In genomic region chr17:55304171-55304859, GRCh38 we compare ENCODE assay signal across 1 cellular context.
A peak's percentile ranks its signal among the peaks of the same experiment; 100 is the strongest.
TF ChIP-seq lines count a peak whose summit lies in the region.

No MANE protein-coding gene starts in this region.

TF ChIP-seq in HepG2, 621 proteins besides CTCF, POLR2A, EP300 and RAD21 (continued from another document and continues in another):
- TF ChIP-seq, protein P1, sequence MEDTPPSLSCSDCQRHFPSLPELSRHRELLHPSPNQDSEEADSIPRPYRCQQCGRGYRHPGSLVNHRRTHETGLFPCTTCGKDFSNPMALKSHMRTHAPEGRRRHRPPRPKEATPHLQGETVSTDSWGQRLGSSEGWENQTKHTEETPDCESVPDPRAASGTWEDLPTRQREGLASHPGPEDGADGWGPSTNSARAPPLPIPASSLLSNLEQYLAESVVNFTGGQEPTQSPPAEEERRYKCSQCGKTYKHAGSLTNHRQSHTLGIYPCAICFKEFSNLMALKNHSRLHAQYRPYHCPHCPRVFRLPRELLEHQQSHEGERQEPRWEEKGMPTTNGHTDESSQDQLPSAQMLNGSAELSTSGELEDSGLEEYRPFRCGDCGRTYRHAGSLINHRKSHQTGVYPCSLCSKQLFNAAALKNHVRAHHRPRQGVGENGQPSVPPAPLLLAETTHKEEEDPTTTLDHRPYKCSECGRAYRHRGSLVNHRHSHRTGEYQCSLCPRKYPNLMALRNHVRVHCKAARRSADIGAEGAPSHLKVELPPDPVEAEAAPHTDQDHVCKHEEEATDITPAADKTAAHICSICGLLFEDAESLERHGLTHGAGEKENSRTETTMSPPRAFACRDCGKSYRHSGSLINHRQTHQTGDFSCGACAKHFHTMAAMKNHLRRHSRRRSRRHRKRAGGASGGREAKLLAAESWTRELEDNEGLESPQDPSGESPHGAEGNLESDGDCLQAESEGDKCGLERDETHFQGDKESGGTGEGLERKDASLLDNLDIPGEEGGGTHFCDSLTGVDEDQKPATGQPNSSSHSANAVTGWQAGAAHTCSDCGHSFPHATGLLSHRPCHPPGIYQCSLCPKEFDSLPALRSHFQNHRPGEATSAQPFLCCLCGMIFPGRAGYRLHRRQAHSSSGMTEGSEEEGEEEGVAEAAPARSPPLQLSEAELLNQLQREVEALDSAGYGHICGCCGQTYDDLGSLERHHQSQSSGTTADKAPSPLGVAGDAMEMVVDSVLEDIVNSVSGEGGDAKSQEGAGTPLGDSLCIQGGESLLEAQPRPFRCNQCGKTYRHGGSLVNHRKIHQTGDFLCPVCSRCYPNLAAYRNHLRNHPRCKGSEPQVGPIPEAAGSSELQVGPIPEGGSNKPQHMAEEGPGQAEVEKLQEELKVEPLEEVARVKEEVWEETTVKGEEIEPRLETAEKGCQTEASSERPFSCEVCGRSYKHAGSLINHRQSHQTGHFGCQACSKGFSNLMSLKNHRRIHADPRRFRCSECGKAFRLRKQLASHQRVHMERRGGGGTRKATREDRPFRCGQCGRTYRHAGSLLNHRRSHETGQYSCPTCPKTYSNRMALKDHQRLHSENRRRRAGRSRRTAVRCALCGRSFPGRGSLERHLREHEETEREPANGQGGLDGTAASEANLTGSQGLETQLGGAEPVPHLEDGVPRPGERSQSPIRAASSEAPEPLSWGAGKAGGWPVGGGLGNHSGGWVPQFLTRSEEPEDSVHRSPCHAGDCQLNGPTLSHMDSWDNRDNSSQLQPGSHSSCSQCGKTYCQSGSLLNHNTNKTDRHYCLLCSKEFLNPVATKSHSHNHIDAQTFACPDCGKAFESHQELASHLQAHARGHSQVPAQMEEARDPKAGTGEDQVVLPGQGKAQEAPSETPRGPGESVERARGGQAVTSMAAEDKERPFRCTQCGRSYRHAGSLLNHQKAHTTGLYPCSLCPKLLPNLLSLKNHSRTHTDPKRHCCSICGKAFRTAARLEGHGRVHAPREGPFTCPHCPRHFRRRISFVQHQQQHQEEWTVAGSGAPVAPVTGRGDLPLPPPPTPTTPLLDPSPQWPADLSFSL (CRISPR knock-in tag; IDR thresholded peaks at IDR 0.05), result no peak
- TF ChIP-seq, protein P2, sequence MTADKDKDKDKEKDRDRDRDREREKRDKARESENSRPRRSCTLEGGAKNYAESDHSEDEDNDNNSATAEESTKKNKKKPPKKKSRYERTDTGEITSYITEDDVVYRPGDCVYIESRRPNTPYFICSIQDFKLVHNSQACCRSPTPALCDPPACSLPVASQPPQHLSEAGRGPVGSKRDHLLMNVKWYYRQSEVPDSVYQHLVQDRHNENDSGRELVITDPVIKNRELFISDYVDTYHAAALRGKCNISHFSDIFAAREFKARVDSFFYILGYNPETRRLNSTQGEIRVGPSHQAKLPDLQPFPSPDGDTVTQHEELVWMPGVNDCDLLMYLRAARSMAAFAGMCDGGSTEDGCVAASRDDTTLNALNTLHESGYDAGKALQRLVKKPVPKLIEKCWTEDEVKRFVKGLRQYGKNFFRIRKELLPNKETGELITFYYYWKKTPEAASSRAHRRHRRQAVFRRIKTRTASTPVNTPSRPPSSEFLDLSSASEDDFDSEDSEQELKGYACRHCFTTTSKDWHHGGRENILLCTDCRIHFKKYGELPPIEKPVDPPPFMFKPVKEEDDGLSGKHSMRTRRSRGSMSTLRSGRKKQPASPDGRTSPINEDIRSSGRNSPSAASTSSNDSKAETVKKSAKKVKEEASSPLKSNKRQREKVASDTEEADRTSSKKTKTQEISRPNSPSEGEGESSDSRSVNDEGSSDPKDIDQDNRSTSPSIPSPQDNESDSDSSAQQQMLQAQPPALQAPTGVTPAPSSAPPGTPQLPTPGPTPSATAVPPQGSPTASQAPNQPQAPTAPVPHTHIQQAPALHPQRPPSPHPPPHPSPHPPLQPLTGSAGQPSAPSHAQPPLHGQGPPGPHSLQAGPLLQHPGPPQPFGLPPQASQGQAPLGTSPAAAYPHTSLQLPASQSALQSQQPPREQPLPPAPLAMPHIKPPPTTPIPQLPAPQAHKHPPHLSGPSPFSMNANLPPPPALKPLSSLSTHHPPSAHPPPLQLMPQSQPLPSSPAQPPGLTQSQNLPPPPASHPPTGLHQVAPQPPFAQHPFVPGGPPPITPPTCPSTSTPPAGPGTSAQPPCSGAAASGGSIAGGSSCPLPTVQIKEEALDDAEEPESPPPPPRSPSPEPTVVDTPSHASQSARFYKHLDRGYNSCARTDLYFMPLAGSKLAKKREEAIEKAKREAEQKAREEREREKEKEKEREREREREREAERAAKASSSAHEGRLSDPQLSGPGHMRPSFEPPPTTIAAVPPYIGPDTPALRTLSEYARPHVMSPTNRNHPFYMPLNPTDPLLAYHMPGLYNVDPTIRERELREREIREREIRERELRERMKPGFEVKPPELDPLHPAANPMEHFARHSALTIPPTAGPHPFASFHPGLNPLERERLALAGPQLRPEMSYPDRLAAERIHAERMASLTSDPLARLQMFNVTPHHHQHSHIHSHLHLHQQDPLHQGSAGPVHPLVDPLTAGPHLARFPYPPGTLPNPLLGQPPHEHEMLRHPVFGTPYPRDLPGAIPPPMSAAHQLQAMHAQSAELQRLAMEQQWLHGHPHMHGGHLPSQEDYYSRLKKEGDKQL (CRISPR knock-in tag; IDR thresholded peaks at IDR 0.05; ENCODE audit: low read depth), result no peak
- TF ChIP-seq ZNF326 (CRISPR knock-in tag; IDR thresholded peaks at IDR 0.05; ENCODE audit: borderline replicate concordance) (peak; percentile 77), SP2 (CRISPR knock-in tag; IDR thresholded peaks at IDR 0.05) (no peak), ZNF329 (CRISPR knock-in tag; IDR thresholded peaks at IDR 0.05; ENCODE audit: low read depth) (no peak), GTF2F1 (IDR thresholded peaks at IDR 0.05; ENCODE audit: low read length) (no peak), TEAD3 (CRISPR knock-in tag; optimal IDR thresholded peaks at IDR 0.05; ENCODE audit: borderline replicate concordance) (peak; percentile 37), ELF1 (CRISPR knock-in tag; IDR thresholded peaks at IDR 0.05) (no peak), DPF2 (CRISPR knock-in tag; IDR thresholded peaks at IDR 0.05; ENCODE audit: borderline replicate concordance, low read depth) (no peak), NFE2L2 (IDR thresholded peaks at IDR 0.05; ENCODE audit: low read length) (no peak)
- TF ChIP-seq, protein P3, sequence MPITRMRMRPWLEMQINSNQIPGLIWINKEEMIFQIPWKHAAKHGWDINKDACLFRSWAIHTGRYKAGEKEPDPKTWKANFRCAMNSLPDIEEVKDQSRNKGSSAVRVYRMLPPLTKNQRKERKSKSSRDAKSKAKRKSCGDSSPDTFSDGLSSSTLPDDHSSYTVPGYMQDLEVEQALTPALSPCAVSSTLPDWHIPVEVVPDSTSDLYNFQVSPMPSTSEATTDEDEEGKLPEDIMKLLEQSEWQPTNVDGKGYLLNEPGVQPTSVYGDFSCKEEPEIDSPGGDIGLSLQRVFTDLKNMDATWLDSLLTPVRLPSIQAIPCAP (CRISPR knock-in tag; IDR thresholded peaks at IDR 0.05; ENCODE audit: low read depth), result no peak
- TF ChIP-seq, protein P4, sequence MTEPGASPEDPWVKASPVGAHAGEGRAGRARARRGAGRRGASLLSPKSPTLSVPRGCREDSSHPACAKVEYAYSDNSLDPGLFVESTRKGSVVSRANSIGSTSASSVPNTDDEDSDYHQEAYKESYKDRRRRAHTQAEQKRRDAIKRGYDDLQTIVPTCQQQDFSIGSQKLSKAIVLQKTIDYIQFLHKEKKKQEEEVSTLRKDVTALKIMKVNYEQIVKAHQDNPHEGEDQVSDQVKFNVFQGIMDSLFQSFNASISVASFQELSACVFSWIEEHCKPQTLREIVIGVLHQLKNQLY (CRISPR knock-in tag; IDR thresholded peaks at IDR 0.05), result no peak
- TF ChIP-seq, protein P5, sequence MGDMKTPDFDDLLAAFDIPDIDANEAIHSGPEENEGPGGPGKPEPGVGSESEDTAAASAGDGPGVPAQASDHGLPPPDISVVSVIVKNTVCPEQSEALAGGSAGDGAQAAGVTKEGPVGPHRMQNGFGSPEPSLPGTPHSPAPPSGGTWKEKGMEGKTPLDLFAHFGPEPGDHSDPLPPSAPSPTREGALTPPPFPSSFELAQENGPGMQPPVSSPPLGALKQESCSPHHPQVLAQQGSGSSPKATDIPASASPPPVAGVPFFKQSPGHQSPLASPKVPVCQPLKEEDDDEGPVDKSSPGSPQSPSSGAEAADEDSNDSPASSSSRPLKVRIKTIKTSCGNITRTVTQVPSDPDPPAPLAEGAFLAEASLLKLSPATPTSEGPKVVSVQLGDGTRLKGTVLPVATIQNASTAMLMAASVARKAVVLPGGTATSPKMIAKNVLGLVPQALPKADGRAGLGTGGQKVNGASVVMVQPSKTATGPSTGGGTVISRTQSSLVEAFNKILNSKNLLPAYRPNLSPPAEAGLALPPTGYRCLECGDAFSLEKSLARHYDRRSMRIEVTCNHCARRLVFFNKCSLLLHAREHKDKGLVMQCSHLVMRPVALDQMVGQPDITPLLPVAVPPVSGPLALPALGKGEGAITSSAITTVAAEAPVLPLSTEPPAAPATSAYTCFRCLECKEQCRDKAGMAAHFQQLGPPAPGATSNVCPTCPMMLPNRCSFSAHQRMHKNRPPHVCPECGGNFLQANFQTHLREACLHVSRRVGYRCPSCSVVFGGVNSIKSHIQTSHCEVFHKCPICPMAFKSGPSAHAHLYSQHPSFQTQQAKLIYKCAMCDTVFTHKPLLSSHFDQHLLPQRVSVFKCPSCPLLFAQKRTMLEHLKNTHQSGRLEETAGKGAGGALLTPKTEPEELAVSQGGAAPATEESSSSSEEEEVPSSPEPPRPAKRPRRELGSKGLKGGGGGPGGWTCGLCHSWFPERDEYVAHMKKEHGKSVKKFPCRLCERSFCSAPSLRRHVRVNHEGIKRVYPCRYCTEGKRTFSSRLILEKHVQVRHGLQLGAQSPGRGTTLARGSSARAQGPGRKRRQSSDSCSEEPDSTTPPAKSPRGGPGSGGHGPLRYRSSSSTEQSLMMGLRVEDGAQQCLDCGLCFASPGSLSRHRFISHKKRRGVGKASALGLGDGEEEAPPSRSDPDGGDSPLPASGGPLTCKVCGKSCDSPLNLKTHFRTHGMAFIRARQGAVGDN (CRISPR knock-in tag; IDR thresholded peaks at IDR 0.05), result peak; percentile 86
- TF ChIP-seq, protein P6, sequence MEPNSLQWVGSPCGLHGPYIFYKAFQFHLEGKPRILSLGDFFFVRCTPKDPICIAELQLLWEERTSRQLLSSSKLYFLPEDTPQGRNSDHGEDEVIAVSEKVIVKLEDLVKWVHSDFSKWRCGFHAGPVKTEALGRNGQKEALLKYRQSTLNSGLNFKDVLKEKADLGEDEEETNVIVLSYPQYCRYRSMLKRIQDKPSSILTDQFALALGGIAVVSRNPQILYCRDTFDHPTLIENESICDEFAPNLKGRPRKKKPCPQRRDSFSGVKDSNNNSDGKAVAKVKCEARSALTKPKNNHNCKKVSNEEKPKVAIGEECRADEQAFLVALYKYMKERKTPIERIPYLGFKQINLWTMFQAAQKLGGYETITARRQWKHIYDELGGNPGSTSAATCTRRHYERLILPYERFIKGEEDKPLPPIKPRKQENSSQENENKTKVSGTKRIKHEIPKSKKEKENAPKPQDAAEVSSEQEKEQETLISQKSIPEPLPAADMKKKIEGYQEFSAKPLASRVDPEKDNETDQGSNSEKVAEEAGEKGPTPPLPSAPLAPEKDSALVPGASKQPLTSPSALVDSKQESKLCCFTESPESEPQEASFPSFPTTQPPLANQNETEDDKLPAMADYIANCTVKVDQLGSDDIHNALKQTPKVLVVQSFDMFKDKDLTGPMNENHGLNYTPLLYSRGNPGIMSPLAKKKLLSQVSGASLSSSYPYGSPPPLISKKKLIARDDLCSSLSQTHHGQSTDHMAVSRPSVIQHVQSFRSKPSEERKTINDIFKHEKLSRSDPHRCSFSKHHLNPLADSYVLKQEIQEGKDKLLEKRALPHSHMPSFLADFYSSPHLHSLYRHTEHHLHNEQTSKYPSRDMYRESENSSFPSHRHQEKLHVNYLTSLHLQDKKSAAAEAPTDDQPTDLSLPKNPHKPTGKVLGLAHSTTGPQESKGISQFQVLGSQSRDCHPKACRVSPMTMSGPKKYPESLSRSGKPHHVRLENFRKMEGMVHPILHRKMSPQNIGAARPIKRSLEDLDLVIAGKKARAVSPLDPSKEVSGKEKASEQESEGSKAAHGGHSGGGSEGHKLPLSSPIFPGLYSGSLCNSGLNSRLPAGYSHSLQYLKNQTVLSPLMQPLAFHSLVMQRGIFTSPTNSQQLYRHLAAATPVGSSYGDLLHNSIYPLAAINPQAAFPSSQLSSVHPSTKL (CRISPR knock-in tag; IDR thresholded peaks at IDR 0.05), result no peak
- TF ChIP-seq, protein P7, sequence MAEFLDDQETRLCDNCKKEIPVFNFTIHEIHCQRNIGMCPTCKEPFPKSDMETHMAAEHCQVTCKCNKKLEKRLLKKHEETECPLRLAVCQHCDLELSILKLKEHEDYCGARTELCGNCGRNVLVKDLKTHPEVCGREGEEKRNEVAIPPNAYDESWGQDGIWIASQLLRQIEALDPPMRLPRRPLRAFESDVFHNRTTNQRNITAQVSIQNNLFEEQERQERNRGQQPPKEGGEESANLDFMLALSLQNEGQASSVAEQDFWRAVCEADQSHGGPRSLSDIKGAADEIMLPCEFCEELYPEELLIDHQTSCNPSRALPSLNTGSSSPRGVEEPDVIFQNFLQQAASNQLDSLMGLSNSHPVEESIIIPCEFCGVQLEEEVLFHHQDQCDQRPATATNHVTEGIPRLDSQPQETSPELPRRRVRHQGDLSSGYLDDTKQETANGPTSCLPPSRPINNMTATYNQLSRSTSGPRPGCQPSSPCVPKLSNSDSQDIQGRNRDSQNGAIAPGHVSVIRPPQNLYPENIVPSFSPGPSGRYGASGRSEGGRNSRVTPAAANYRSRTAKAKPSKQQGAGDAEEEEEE (CRISPR knock-in tag; IDR thresholded peaks at IDR 0.05; ENCODE audit: borderline replicate concordance), result no peak
- TF ChIP-seq, protein P8, sequence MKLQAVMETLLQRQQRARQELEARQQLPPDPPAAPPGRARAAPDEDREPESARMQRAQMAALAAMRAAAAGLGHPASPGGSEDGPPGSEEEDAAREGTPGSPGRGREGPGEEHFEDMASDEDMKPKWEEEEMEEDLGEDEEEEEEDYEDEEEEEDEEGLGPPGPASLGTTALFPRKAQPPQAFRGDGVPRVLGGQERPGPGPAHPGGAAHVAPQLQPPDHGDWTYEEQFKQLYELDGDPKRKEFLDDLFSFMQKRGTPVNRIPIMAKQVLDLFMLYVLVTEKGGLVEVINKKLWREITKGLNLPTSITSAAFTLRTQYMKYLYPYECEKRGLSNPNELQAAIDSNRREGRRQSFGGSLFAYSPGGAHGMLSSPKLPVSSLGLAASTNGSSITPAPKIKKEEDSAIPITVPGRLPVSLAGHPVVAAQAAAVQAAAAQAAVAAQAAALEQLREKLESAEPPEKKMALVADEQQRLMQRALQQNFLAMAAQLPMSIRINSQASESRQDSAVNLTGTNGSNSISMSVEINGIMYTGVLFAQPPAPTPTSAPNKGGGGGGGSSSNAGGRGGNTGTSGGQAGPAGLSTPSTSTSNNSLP (IDR thresholded peaks at IDR 0.05; ENCODE audit: low read depth, low read length), result no peak
- TF ChIP-seq, protein P9, sequence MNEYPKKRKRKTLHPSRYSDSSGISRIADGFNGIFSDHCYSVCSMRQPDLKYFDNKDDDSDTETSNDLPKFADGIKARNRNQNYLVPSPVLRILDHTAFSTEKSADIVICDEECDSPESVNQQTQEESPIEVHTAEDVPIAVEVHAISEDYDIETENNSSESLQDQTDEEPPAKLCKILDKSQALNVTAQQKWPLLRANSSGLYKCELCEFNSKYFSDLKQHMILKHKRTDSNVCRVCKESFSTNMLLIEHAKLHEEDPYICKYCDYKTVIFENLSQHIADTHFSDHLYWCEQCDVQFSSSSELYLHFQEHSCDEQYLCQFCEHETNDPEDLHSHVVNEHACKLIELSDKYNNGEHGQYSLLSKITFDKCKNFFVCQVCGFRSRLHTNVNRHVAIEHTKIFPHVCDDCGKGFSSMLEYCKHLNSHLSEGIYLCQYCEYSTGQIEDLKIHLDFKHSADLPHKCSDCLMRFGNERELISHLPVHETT (CRISPR knock-in tag; conservative IDR thresholded peaks at IDR 0.05), result no peak
- TF ChIP-seq, protein P10, sequence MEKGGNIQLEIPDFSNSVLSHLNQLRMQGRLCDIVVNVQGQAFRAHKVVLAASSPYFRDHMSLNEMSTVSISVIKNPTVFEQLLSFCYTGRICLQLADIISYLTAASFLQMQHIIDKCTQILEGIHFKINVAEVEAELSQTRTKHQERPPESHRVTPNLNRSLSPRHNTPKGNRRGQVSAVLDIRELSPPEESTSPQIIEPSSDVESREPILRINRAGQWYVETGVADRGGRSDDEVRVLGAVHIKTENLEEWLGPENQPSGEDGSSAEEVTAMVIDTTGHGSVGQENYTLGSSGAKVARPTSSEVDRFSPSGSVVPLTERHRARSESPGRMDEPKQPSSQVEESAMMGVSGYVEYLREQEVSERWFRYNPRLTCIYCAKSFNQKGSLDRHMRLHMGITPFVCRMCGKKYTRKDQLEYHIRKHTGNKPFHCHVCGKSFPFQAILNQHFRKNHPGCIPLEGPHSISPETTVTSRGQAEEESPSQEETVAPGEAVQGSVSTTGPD (CRISPR knock-in tag; IDR thresholded peaks at IDR 0.05), result no peak
